ENCODE assay signal across 1 cellular context in genomic region chr7:133011746-133012145, GRCh38.
TF ChIP-seq lines count a peak whose summit lies in the region.

No MANE protein-coding gene starts in this region.

TF ChIP-seq in K562, 482 proteins besides CTCF, POLR2A, EP300 and RAD21 (continued from another document):
- no peak for TF ChIP-seq RERE (CRISPR knock-in tag; IDR thresholded peaks at IDR 0.05; ENCODE audit: borderline replicate concordance)
- no peak for TF ChIP-seq PBX2 (CRISPR knock-in tag; IDR thresholded peaks at IDR 0.05; ENCODE audit: low read depth)
- TF ChIP-seq PBX2 (tag; conservative IDR thresholded peaks at IDR 0.05; ENCODE audit: low read depth), result peak; percentile 40
- no peak for TF ChIP-seq AFF1 (IDR thresholded peaks at IDR 0.05; ENCODE audit: low read depth in 1 of 2, partially characterized antibody in 2 of 2)
- TF ChIP-seq CEBPG (CRISPR knock-in tag; IDR thresholded peaks at IDR 0.05), result no peak
- TF ChIP-seq CEBPG (tag; conservative IDR thresholded peaks at IDR 0.05 in 1 of 2, IDR thresholded peaks at IDR 0.05 in 1 of 2), result peak in 1 of 2 experiments; percentile 11; a peak in 1 of 4 replicates
- TF ChIP-seq ZNF282 (CRISPR knock-in tag; IDR thresholded peaks at IDR 0.05), result no peak
- TF ChIP-seq KLF1 (tag; IDR thresholded peaks at IDR 0.05), result no peak
- no peak for TF ChIP-seq FOXK1 (CRISPR knock-in tag; IDR thresholded peaks at IDR 0.05; ENCODE audit: borderline replicate concordance)
